Comparison of ENCODE assay signal across 9 cellular contexts in the genomic region with DNA sequence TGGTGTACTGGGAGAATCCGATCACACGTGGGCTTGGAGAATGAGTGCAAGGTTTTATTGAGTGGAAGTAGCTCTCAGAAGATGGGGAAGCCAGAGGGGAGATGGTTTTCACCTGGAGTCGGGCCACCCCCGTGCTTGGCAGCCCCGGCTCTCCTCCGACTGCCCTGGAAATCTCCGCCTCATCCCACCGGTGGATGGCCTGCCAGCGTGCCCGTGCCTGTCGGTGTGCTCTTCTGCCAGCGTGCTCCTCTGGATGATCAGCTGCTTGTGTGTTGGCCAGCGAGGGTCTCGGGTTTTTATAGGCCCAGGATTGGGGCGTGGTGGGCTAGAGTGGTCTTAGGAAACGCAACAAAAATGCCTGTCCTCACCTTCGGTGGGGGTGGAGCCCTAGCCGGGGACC.
"Had no signal": no experiment of that assay in that cellular context is flagged by ENCODE, and none has a peak within 500 bp of the region (broad histone marks: within the 10 kb centered on the region; RNA-seq: fewer than 3 reads in every experiment).

No MANE protein-coding gene starts in this region.

- ATAC-seq: HCT116 had no signal

- H3K4me1 ChIP-seq: HAP-1 had no signal

- H3K9ac ChIP-seq: GM23248 had no signal

- H3K27ac Mint-ChIP-seq: H9, HFFc6 had no signal

- FAIRE-seq: H54 had no signal

- H3K4me3 ChIP-seq: GM23248, HAP-1 had no signal

- H3K36me3 ChIP-seq: HAP-1 had no signal

- H3K9me3 ChIP-seq: HAP-1 had no signal

- H3K9me3 Mint-ChIP-seq: H9, HFFc6 had no signal

- H2AFZ ChIP-seq: GM23248 had no signal

- H3K27ac ChIP-seq: GM23248 had no signal

- H3K4me3 Mint-ChIP-seq: H9, HFFc6 had no signal

- DNase-seq: GM23248, GOT3, H7, H9, HCEC 1CT, HFFc6 had no signal
